In the genomic region with DNA sequence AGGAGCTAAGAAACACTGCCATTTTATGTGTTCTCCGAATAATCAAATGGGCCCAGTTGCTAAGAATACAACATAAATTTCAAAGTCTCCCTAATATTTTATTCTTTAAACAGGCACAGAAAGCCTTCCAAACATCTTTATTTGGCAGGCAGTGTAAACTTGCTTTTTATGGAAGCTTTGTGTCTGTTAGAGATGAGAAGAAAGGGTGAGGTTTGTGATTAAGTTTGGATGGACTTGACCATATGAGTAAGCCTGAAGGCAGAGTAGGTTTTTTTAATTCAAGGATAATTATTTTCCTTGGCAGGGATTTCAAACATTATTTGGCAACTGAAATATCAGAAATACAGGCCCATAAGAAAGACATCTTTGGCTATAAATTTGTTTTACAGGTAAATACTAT, we compare ENCODE assay signal across 23 cellular contexts.
A peak's percentile ranks its signal among the peaks of the same experiment; 100 is the strongest.
DNase-seq lines count a peak whose midpoint lies in the region; ATAC-seq and TF ChIP-seq lines count a peak whose summit lies in the region.
"Had no signal": no experiment of that assay in that cellular context is flagged by ENCODE, and none has a peak within 500 bp of the region (broad histone marks: within the 10 kb centered on the region; RNA-seq: fewer than 3 reads in every experiment).

No MANE protein-coding gene starts in this region.

- H3K9me3 Mint-ChIP-seq in activated CD8-positive, alpha-beta T cell treated with anti-CD3 and anti-CD28 coated beads, Interleukin-2, amount 10 ng/mL, durations not matched to agents 7 days and 5 days (ENCODE audit: insufficient read depth): peaks cover 3% of the 10 kb centered on the region

- H3K4me3 Mint-ChIP-seq in activated CD8-positive, alpha-beta T cell treated with anti-CD3 and anti-CD28 coated beads, Interleukin-2, amount 10 ng/mL, durations not matched to agents 7 days and 5 days: no peak overlapping the region

- no peak for TF ChIP-seq CTCF in DND-41 (IDR thresholded peaks at IDR 0.05; ENCODE audit: borderline replicate concordance, extremely low read depth, low read length, poor library complexity, severe bottlenecking)
- no peak for TF ChIP-seq CTCF in SK-N-SH (IDR thresholded peaks at IDR 0.05)

- H3F3A ChIP-seq in SK-N-SH (replicated peaks; ENCODE audit: insufficient read depth): no peaks in the 10 kb centered on the region

- peak overlapping the region; percentile 45 for H3K4me2 ChIP-seq in DND-41 (ENCODE audit: insufficient read depth, low read length)
- no peak overlapping the region for H3K4me2 ChIP-seq in SK-N-SH
- H3K4me2 ChIP-seq: PC-9 had no signal

- H3K27me3 ChIP-seq in DND-41 (ENCODE audit: insufficient read depth, low read length, poor library complexity): no peaks in the 10 kb centered on the region
- H3K27me3 ChIP-seq in SK-N-SH (ENCODE audit: insufficient read depth): no peaks in the 10 kb centered on the region
- H3K27me3 ChIP-seq: cardiac muscle cell, ovary, thyroid gland had no signal

- H3K9me3 ChIP-seq in DND-41 (ENCODE audit: insufficient read depth, low read length, severe bottlenecking): no peaks in the 10 kb centered on the region
- H3K9me3 ChIP-seq in SK-N-SH: no peaks in the 10 kb centered on the region
- H3K9me3 ChIP-seq: HAP-1, mucosa of descending colon, ovary, thyroid gland had no signal

- H3K36me3 Mint-ChIP-seq in activated CD8-positive, alpha-beta T cell treated with anti-CD3 and anti-CD28 coated beads, Interleukin-2, amount 10 ng/mL, durations not matched to agents 7 days and 5 days (ENCODE audit: low read depth): peaks cover 72% of the 10 kb centered on the region

- H3K9me2 ChIP-seq in SK-N-SH: no peaks in the 10 kb centered on the region

- H3K4me3 ChIP-seq in DND-41 (ENCODE audit: low read depth in 1 of 2, low read length in 2 of 2) (no peak overlapping the region), SK-N-SH (ENCODE audit: low read depth in 2 of 2, low read length in 1 of 2) (no peak overlapping the region)
- H3K4me3 ChIP-seq: cardiac muscle cell, HAP-1, mucosa of descending colon, ovary, PC-9, thyroid gland had no signal

- no peak overlapping the region for H2AFZ ChIP-seq in DND-41 (ENCODE audit: low read depth, low read length)
- H2AFZ ChIP-seq in SK-N-SH (ENCODE audit: low read depth): no peak overlapping the region
- H2AFZ ChIP-seq: PC-9 had no signal

- H3K4me1 ChIP-seq in DND-41 (ENCODE audit: insufficient read depth, low read length): peaks cover 39% of the 10 kb centered on the region
- peaks cover 0 to 12% of the 10 kb centered on the region in 2 experiments; a peak in 2 of 4 replicates for H3K4me1 ChIP-seq in SK-N-SH (ENCODE audit: control insufficient read depth in 1 of 2, insufficient read depth in 2 of 2, low read depth in 1 of 2, low read length in 1 of 2)
- H3K4me1 ChIP-seq: HAP-1, thyroid gland had no signal

- ATAC-seq in DND-41 (ENCODE audit: insufficient read depth, low read depth): no peak
- ATAC-seq in activated CD8-positive, alpha-beta T cell treated with anti-CD3 and anti-CD28 coated beads, Interleukin-2, amount 10 ng/mL, durations not matched to agents 7 days and 5 days: no peak
- no peak for ATAC-seq in HG02571 (IDR thresholded peaks at IDR 0.05; ENCODE audit: unreplicated experiment)
- ATAC-seq: left lobe of liver had no signal

- POLR2A ChIA-PET in activated CD8-positive, alpha-beta T cell treated with anti-CD3 and anti-CD28 coated beads, Interleukin-2, amount 10 ng/mL, durations not matched to agents 7 days and 5 days (lab: Charles Lee): no interaction called here
- POLR2A ChIA-PET in SK-N-SH (lab: Yijun Ruan, JAX): no interaction called here

- no peaks in the 10 kb centered on the region for H3K27me3 Mint-ChIP-seq in activated CD8-positive, alpha-beta T cell treated with anti-CD3 and anti-CD28 coated beads, Interleukin-2, amount 10 ng/mL, durations not matched to agents 7 days and 5 days (ENCODE audit: low read depth)

- no peak for TF ChIP-seq RAD21 in SK-N-SH (IDR thresholded peaks at IDR 0.05; ENCODE audit: low read length)

- peak overlapping the region; percentile 84 for H3K27ac Mint-ChIP-seq in activated CD8-positive, alpha-beta T cell treated with anti-CD3 and anti-CD28 coated beads, Interleukin-2, amount 10 ng/mL, durations not matched to agents 7 days and 5 days

- CTCF ChIA-PET in activated CD8-positive, alpha-beta T cell treated with anti-CD3 and anti-CD28 coated beads, Interleukin-2, amount 10 ng/mL, durations not matched to agents 7 days and 5 days (lab: Charles Lee): interaction anchor here (1.2 to 1.3 kb wide), 3 partner anchors 11 to 208 kb away, joined by 3 to 5 read pairs (median 4); no protein-coding TSS in a partner anchor
- CTCF ChIA-PET in SK-N-SH (lab: Yijun Ruan, JAX): interaction anchor here (0.8 to 1.4 kb wide), 4 partner anchors 11 to 445 kb away, joined by 3 to 6 read pairs (median 3); no protein-coding TSS in a partner anchor

- no peaks in the 10 kb centered on the region for H3K79me2 ChIP-seq in DND-41 (ENCODE audit: insufficient read depth, low read length)
- no peaks in the 10 kb centered on the region for H3K79me2 ChIP-seq in SK-N-SH (ENCODE audit: insufficient read depth)

- peak; percentile 13 for DNase-seq in AG20443 (ENCODE audit: low spot score)
- no peak for DNase-seq in DND-41
- DNase-seq in activated CD8-positive, alpha-beta T cell treated with anti-CD3 and anti-CD28 coated beads, Interleukin-2, amount 10 ng/mL, durations not matched to agents 7 days and 5 days: no peak
- DNase-seq in fibroblast of the conjunctiva (ENCODE audit: low read depth): peak; percentile 13
- no peak for DNase-seq in anterior cingulate cortex (lab: John Stamatoyannopoulos, UW)
- DNase-seq in SKM-1 treated with dmso at 0.1 percent for 144 hours (lab: John Stamatoyannopoulos, UW; ENCODE audit: unreplicated experiment): no peak
- no peak for DNase-seq in SK-N-SH
- DNase-seq: activated CD8-positive, alpha-beta memory T cell treated with anti-CD3 and anti-CD28 coated beads for 24 hours; activated gamma-delta T cell; DMS 273 treated with DMSO at 0.1 percent for 48 hours; mucosa of descending colon; NCI-H1048; NCI-H2107; NCI-H526 treated with DMSO at 0.1 percent for 48 hours; ovary; PC-9; stimulated activated CD4-positive, alpha-beta T cell treated with anti-CD3 and anti-CD28 coated beads, Interleukin-4, amount 100 ng/mL, for 24 hours; stimulated activated CD8-positive, alpha-beta memory T cell treated with anti-CD3 and anti-CD28 coated beads, Interleukin-4, amount 100 ng/mL, for 48 hours; thyroid gland had no signal

- H3K9ac ChIP-seq in DND-41 (ENCODE audit: low read depth, low read length) (peak overlapping the region; percentile 31; the same call in 1 of the 2 replicates), SK-N-SH (no peak overlapping the region)

- no peaks in the 10 kb centered on the region for H4K20me1 ChIP-seq in DND-41 (ENCODE audit: insufficient read depth, low read length)
- H4K20me1 ChIP-seq in SK-N-SH (ENCODE audit: insufficient read depth): no peaks in the 10 kb centered on the region

- H3K4me1 Mint-ChIP-seq in activated CD8-positive, alpha-beta T cell treated with anti-CD3 and anti-CD28 coated beads, Interleukin-2, amount 10 ng/mL, durations not matched to agents 7 days and 5 days (ENCODE audit: low read depth): peaks cover 46% of the 10 kb centered on the region

- 88% methylated on average over 1 of the region's 1 CpG for WGBS in SK-N-SH (ENCODE audit: low lambda C conversion rate)

- H3K27ac ChIP-seq in DND-41 (ENCODE audit: low read length): peak overlapping the region; percentile 80
- H3K27ac ChIP-seq in SK-N-SH (ENCODE audit: low read depth in 2 of 2, low read length in 1 of 2): 0 out of 4 replicates have a peak overlapping the region, but pooled peaks of 1 of the 2 experiments have one; percentile 11
- H3K27ac ChIP-seq: cardiac muscle cell, ovary, PC-9, thyroid gland had no signal

- TF ChIP-seq EP300 in SK-N-SH (IDR thresholded peaks at IDR 0.05; ENCODE audit: borderline replicate concordance in 1 of 2, low read depth in 1 of 2, low read length in 1 of 2): no peak

- H3K36me3 ChIP-seq in DND-41 (ENCODE audit: insufficient read depth, low read length) (peaks cover 54% of the 10 kb centered on the region), SK-N-SH (replicated peaks in 1 of 2; ENCODE audit: control insufficient read depth in 1 of 2, insufficient read depth in 2 of 2, low read length in 1 of 2) (peaks cover 75 to 81% of the 10 kb centered on the region in 2 experiments)
- H3K36me3 ChIP-seq: ovary had no signal

TF ChIP-seq in SK-N-SH, 30 proteins besides CTCF, POLR2A, EP300 and RAD21 (continues in another document):
- TF ChIP-seq USF1 (IDR thresholded peaks at IDR 0.05; ENCODE audit: borderline replicate concordance, low read depth) (no peak), RFX5 (IDR thresholded peaks at IDR 0.05; ENCODE audit: low read length) (no peak), NFIC (IDR thresholded peaks at IDR 0.05; ENCODE audit: borderline replicate concordance) (no peak), REST (IDR thresholded peaks at IDR 0.05; ENCODE audit: low read depth, low read length) (no peak)

Comparison
In these comparisons a context has a peak if more than half of its experiments do, and no peak if none do; other contexts are left out.
1. DNase-seq: peak in AG20443 (single experiment) and fibroblast of the conjunctiva (single experiment); none in DND-41 (single experiment), activated CD8-positive, alpha-beta T cell treated with anti-CD3 and anti-CD28 coated beads, Interleukin-2, amount 10 ng/mL, durations not matched to agents 7 days and 5 days (single experiment), anterior cingulate cortex (0 of 58), SKM-1 treated with dmso at 0.1 percent for 144 hours (single experiment) and SK-N-SH (single experiment).